ENCODE assay signal across 14 cellular contexts in genomic region chr1:179029293-179029692, GRCh38. TPM values are rescaled to one million over a fixed set of nuclear protein-coding genes. Genes with fewer than 3 reads are reported as not detected.
DNase-seq lines count a peak whose midpoint lies in the region; ATAC-seq and TF ChIP-seq lines count a peak whose summit lies in the region.
"Had no signal": no experiment of that assay in that cellular context is flagged by ENCODE, and none has a peak within 500 bp of the region (broad histone marks: within the 10 kb centered on the region; RNA-seq: fewer than 3 reads in every experiment).

No MANE protein-coding gene starts in this region.

- TF ChIP-seq CTCF in HEK293 (tag by site-specific recombination; IDR thresholded peaks at IDR 0.05), result no peak
- TF ChIP-seq CTCF in WERI-Rb-1 (IDR thresholded peaks at IDR 0.05; ENCODE audit: low read depth, low read length), result no peak
- TF ChIP-seq CTCF in neural crest cell (conservative IDR thresholded peaks at IDR 0.05), result no peak

- peak overlapping the region; percentile 3 for H3K27ac Mint-ChIP-seq in activated T-cell treated with anti-CD3 and anti-CD28 coated beads, Interleukin-2, amount 50 U/mL, for 24 hours
- H3K27ac Mint-ChIP-seq in neural crest cell (ENCODE audit: unreplicated experiment), result no peak overlapping the region
- H3K27ac Mint-ChIP-seq: activated naive CD4-positive, alpha-beta T cell treated with anti-CD3 and anti-CD28 coated beads, Interleukin-2, amount 50 U/mL, for 72 hours had no signal

- no peaks in the 10 kb centered on the region for H3K27me3 ChIP-seq in WERI-Rb-1 (ENCODE audit: insufficient read depth, low read depth, severe bottlenecking)
- H3K27me3 ChIP-seq: Peyer's patch, tibial artery had no signal

- H3K9me3 Mint-ChIP-seq in activated T-cell treated with anti-CD3 and anti-CD28 coated beads, Interleukin-2, amount 50 U/mL, for 24 hours, result no peaks in the 10 kb centered on the region
- no peaks in the 10 kb centered on the region for H3K9me3 Mint-ChIP-seq in neural crest cell
- H3K9me3 Mint-ChIP-seq: activated naive CD4-positive, alpha-beta T cell treated with anti-CD3 and anti-CD28 coated beads, Interleukin-2, amount 50 U/mL, for 72 hours had no signal

- H3K27ac ChIP-seq in HEK293 (ENCODE audit: extremely low read depth, low read depth, low read length) (no peak overlapping the region), WERI-Rb-1 (peak overlapping the region; percentile 99)
- H3K27ac ChIP-seq: tibial artery had no signal

- peaks cover 29% of the 10 kb centered on the region; the same call in 1 of the 2 replicates for H3K4me1 ChIP-seq in HEK293 (ENCODE audit: control insufficient read depth, insufficient read depth, low read length)

- H3K4me3 ChIP-seq in HEK293 (ENCODE audit: low read depth, low read length) (no peak overlapping the region), WERI-Rb-1 (ENCODE audit: low read depth, low read length) (no peak overlapping the region)
- H3K4me3 ChIP-seq: Peyer's patch, tibial artery had no signal

- DNase-seq in activated T-cell treated with anti-CD3 and anti-CD28 coated beads, Interleukin-2, amount 50 U/mL, for 24 hours, result no peak
- DNase-seq in activated T-cell treated with anti-CD3 and anti-CD28 coated beads, Interleukin-2, amount 50 U/mL, for 48 hours, result no peak
- DNase-seq in WERI-Rb-1 (no peak), neural crest cell (ENCODE audit: low read depth, low spot score) (no peak), cerebellar nuclear complex (lab: John Stamatoyannopoulos, UW) (no peak), C1 segment of cervical spinal cord (lab: John Stamatoyannopoulos, UW) (no peak)
- DNase-seq: central memory CD4-positive, alpha-beta T cell; NCI-H1092 treated with DMSO at 0.1 percent for 48 hours; NCI-H446 treated with DMSO at 0.1 percent for 48 hours; Peyer's patch; tibial artery had no signal

- CTCF ChIA-PET in HEK293 (lab: Yijun Ruan, JAX), result interaction anchor here (0.6 to 1.8 kb wide), 6 partner anchors 26 to 1501 kb away, joined by 3 to 7 read pairs (median 3); no protein-coding TSS in a partner anchor

- H3K36me3 ChIP-seq in HEK293 (ENCODE audit: control insufficient read depth in 2 of 2, insufficient read depth in 1 of 2, low read length in 2 of 2) (no peaks in the 10 kb centered on the region), WERI-Rb-1 (peaks cover 4% of the 10 kb centered on the region)
- H3K36me3 ChIP-seq: Peyer's patch, tibial artery had no signal

- ATAC-seq in GM18502 (IDR thresholded peaks at IDR 0.05; ENCODE audit: poor library complexity, unreplicated experiment), result no peak
- ATAC-seq: activated naive CD4-positive, alpha-beta T cell treated with anti-CD3 and anti-CD28 coated beads, Interleukin-2, amount 50 U/mL, for 72 hours had no signal

- H3K36me3 Mint-ChIP-seq in activated T-cell treated with anti-CD3 and anti-CD28 coated beads, Interleukin-2, amount 50 U/mL, for 24 hours (ENCODE audit: low read depth), result peaks cover 6% of the 10 kb centered on the region
- H3K36me3 Mint-ChIP-seq in neural crest cell (ENCODE audit: low read depth), result no peaks in the 10 kb centered on the region

- H3K27me3 Mint-ChIP-seq in activated T-cell treated with anti-CD3 and anti-CD28 coated beads, Interleukin-2, amount 50 U/mL, for 24 hours, result no peaks in the 10 kb centered on the region
- no peaks in the 10 kb centered on the region for H3K27me3 Mint-ChIP-seq in neural crest cell (ENCODE audit: low read depth)

- POLR2A ChIA-PET in HEK293 (lab: Yijun Ruan, JAX), result no interaction called here

- H3K4me3 Mint-ChIP-seq in activated T-cell treated with anti-CD3 and anti-CD28 coated beads, Interleukin-2, amount 50 U/mL, for 24 hours, result no peak overlapping the region
- H3K4me3 Mint-ChIP-seq in neural crest cell, result peak overlapping the region; percentile 21

- H3K4me1 Mint-ChIP-seq in activated T-cell treated with anti-CD3 and anti-CD28 coated beads, Interleukin-2, amount 50 U/mL, for 24 hours (ENCODE audit: low read depth), result peaks cover 70% of the 10 kb centered on the region
- peaks cover 34% of the 10 kb centered on the region for H3K4me1 Mint-ChIP-seq in neural crest cell

- no peaks in the 10 kb centered on the region for H3K9me3 ChIP-seq in HEK293 (ENCODE audit: control insufficient read depth, insufficient read depth, low read depth, low read length)
- no peaks in the 10 kb centered on the region for H3K9me3 ChIP-seq in WERI-Rb-1 (ENCODE audit: severe bottlenecking)
- H3K9me3 ChIP-seq: Peyer's patch, tibial artery had no signal

TF ChIP-seq in HEK293, 187 proteins besides CTCF, POLR2A, EP300 and RAD21:
- TF ChIP-seq ZBTB26 (tag by site-specific recombination; optimal IDR thresholded peaks at IDR 0.05) (no peak), ZNF600 (tag by site-specific recombination; IDR thresholded peaks at IDR 0.05) (0 out of 2 replicates have a peak, but pooled peaks have one; percentile 22)
TF ChIP-seq in HEK293: peak in this region for 1.

RNA-seq across cellular contexts. Expression of gene FAM20B, which starts 3.6 kb away (rescaled TPM):
- 38.8 and 39.7 TPM in 2 replicates for total RNA-seq in neural crest cell

RNA-seq across cellular contexts. Expression of gene TOR3A, which starts 52.6 kb away (rescaled TPM):
- 21.2 and 25.1 TPM in 2 replicates for total RNA-seq in neural crest cell
